ENCODE assay signal across 8 cellular contexts in the genomic region with DNA sequence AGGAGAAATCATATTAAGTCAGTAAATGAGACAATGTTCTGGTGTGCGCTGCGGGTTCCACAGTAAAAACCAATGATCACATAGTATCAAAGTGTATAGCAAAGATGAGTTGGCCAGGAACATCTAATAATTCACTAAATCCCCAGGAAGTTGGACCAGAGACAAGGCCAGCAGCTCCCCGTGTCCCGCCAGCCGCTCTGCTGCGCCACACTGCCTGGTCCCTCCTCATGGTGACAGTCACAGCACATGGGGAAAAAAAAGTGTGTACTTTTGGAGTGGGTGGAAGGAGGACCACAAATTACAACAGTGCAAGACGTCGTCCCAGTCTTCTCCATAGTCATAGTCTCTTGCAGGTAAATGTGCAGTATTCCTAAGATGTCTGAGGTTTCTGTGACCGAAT.
"Had no signal": no experiment of that assay in that cellular context is flagged by ENCODE, and none has a peak within 500 bp of the region (broad histone marks: within the 10 kb centered on the region; RNA-seq: fewer than 3 reads in every experiment).

No MANE protein-coding gene starts in this region.

- H2AFZ ChIP-seq: GM23248 had no signal

- H3K4me2 ChIP-seq: KMS-11 had no signal

- FAIRE-seq: H54 had no signal

- DNase-seq: GM23248, GOT3, HCEC 1CT, IMR-90, KBM-7 had no signal

- H3K9ac ChIP-seq: GM23248, KMS-11 had no signal

- H3K4me3 ChIP-seq: GM23248 had no signal

- H3K27ac ChIP-seq: GM23248, HL-60, KMS-11 had no signal
